ENCODE assay signal across 8 cellular contexts in the genomic region with DNA sequence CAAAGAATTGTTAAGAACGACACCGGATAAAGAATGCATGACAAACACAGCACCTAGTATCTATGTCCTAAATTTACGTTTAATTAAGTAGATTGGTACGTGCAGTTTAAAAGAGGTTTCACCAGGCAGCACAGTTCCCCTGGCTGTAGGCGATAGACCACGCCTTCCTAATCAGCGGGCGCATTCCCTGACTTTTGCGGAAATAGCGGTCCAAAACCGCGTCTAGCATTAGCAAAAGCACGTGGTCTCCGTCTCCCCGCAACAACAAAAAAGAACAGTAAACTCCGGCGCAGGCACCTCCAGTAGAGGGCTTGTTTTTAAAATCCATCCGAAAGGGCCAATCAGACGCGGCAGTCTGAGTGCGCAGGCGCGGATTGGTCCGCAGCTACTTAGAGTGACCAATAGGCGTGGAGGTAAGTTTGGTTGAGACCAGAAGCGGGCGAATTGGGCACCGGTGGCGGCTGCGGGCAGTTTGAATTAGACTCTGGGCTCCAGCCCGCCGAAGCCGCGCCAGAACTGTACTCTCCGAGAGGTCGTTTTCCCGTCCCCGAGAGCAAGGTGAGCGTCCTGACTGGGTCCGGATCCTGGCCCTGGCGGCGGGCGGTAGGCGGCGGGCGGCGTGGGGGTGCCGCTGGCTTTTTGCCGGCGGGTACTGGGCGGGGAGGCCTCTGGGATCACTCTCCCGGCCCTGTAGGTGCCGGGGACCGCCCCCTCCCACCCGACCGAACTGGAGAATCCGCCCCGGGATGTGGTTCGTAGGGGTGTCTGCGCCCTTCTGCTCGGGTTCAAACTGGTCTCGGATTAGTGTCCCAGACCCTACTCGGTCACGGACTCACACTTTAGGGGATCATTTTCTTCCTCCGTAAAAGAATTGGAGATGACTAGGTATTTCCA. TPM values are rescaled to one million over a fixed set of nuclear protein-coding genes. Genes with fewer than 3 reads are reported as not detected.
DNase-seq lines count a peak whose midpoint lies in the region; ATAC-seq, FAIRE-seq and TF ChIP-seq lines count a peak whose summit lies in the region.

A gene with protein sequence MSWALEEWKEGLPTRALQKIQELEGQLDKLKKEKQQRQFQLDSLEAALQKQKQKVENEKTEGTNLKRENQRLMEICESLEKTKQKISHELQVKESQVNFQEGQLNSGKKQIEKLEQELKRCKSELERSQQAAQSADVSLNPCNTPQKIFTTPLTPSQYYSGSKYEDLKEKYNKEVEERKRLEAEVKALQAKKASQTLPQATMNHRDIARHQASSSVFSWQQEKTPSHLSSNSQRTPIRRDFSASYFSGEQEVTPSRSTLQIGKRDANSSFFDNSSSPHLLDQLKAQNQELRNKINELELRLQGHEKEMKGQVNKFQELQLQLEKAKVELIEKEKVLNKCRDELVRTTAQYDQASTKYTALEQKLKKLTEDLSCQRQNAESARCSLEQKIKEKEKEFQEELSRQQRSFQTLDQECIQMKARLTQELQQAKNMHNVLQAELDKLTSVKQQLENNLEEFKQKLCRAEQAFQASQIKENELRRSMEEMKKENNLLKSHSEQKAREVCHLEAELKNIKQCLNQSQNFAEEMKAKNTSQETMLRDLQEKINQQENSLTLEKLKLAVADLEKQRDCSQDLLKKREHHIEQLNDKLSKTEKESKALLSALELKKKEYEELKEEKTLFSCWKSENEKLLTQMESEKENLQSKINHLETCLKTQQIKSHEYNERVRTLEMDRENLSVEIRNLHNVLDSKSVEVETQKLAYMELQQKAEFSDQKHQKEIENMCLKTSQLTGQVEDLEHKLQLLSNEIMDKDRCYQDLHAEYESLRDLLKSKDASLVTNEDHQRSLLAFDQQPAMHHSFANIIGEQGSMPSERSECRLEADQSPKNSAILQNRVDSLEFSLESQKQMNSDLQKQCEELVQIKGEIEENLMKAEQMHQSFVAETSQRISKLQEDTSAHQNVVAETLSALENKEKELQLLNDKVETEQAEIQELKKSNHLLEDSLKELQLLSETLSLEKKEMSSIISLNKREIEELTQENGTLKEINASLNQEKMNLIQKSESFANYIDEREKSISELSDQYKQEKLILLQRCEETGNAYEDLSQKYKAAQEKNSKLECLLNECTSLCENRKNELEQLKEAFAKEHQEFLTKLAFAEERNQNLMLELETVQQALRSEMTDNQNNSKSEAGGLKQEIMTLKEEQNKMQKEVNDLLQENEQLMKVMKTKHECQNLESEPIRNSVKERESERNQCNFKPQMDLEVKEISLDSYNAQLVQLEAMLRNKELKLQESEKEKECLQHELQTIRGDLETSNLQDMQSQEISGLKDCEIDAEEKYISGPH (N-terminal part only) (plus strand): TSS at position 432 of the 894 bp plus-strand sequence. CDS start 10,560 bp downstream, outside the sequence.

- peak within 1 kb of the TSS; percentile 97 for H3K27ac Mint-ChIP-seq in activated T-cell treated with anti-CD3 and anti-CD28 coated beads, Interleukin-2, amount 50 U/mL, for 72 hours
- peak within 1 kb of the TSS; percentile 52 to 98 (median 87) for H3K27ac Mint-ChIP-seq in naive thymus-derived CD4-positive, alpha-beta T cell
- peak within 1 kb of the TSS; percentile 79 for H3K27ac Mint-ChIP-seq in stimulated activated naive B cell treated with anti-CD40 and anti-IgM and Interleukin-4, amounts not matched to agents 10 μg/mL and 1 μg/mL and 100 μg/mL, for 72 hours

- no peaks in the 10 kb centered on the region for H4K20me1 ChIP-seq in DOHH2 (ENCODE audit: control insufficient read depth, insufficient read depth, low read depth, low read length)

- H3K27ac ChIP-seq in DOHH2 (ENCODE audit: low read depth, low read length) = peak within 1 kb of the TSS; percentile 73
- peak within 1 kb of the TSS; percentile 93 for H3K27ac ChIP-seq in KOPT-K1 (ENCODE audit: low read depth, low read length, poor library complexity, severe bottlenecking)
- H3K27ac ChIP-seq in naive thymus-derived CD4-positive, alpha-beta T cell (ENCODE audit: low read depth, low read length) = peak within 1 kb of the TSS; percentile 48

- H3F3A ChIP-seq in DOHH2 (ENCODE audit: control insufficient read depth, insufficient read depth) = no peaks in the 10 kb centered on the region

- peak; percentile 96 for FAIRE-seq in RCC 7860 (lab: Jason Lieb, UNC)

- POLR2A ChIA-PET in naive thymus-derived CD4-positive, alpha-beta T cell (lab: Charles Lee) = interaction anchor here (1.2 to 1.4 kb wide), 2 partner anchors 37 to 38 kb away, joined by 5 read pairs; no protein-coding TSS in a partner anchor

- TF ChIP-seq CTCF in DOHH2 (IDR thresholded peaks at IDR 0.05; ENCODE audit: low read depth, low read length, poor library complexity, severe bottlenecking) = no peak

- peaks cover 30% of the 10 kb centered on the region for H3K4me1 Mint-ChIP-seq in activated T-cell treated with anti-CD3 and anti-CD28 coated beads, Interleukin-2, amount 50 U/mL, for 72 hours (ENCODE audit: low read depth)
- peaks cover 6 to 29% (median 24%) of the 10 kb centered on the region in 7 donors for H3K4me1 Mint-ChIP-seq in naive thymus-derived CD4-positive, alpha-beta T cell
- H3K4me1 Mint-ChIP-seq in stimulated activated naive B cell treated with anti-CD40 and anti-IgM and Interleukin-4, amounts not matched to agents 10 μg/mL and 1 μg/mL and 100 μg/mL, for 72 hours = peaks cover 5 to 10% of the 10 kb centered on the region in 2 donors

- H3K4me1 ChIP-seq in DOHH2 (ENCODE audit: control insufficient read depth, low read length) = peaks cover 19% of the 10 kb centered on the region
- H3K4me1 ChIP-seq in naive thymus-derived CD4-positive, alpha-beta T cell (ENCODE audit: control insufficient read depth in 2 of 2, insufficient read depth in 2 of 2, low read length in 2 of 2) = peaks cover 0 to 6% of the 10 kb centered on the region in 2 donors

- H3K36me3 ChIP-seq in DOHH2 (ENCODE audit: control insufficient read depth, low read length) (peaks cover 41% of the 10 kb centered on the region), KOPT-K1 (ENCODE audit: insufficient read depth, low read length) (peaks cover 7% of the 10 kb centered on the region)
- H3K36me3 ChIP-seq in naive thymus-derived CD4-positive, alpha-beta T cell (ENCODE audit: control insufficient read depth in 2 of 3, insufficient read depth in 3 of 3, low read length in 3 of 3) = peaks cover 0 to 5% (median 0%) of the 10 kb centered on the region in 3 experiments

- ATAC-seq in GM21786 (IDR thresholded peaks at IDR 0.05; ENCODE audit: unreplicated experiment) = peak; percentile 100
- peak; percentile 98 for ATAC-seq in activated T-cell treated with anti-CD3 and anti-CD28 coated beads, Interleukin-2, amount 50 U/mL, for 72 hours (replicated peaks in 1 of 2)
- peak; percentile 99 for ATAC-seq in naive thymus-derived CD4-positive, alpha-beta T cell
- peak; percentile 98 for ATAC-seq in stimulated activated naive B cell treated with anti-CD40 and anti-IgM and Interleukin-4, amounts not matched to agents 10 μg/mL and 1 μg/mL and 100 μg/mL, for 72 hours (replicated peaks)

- intact Hi-C loops in naive thymus-derived CD4-positive, alpha-beta T cell (cut with micrococcal nuclease) = loop anchor here (1.0 to 5.0 kb wide), 7 partner anchors 26 to 963 kb away; a partner anchor contains a TSS

- peak within 1 kb of the TSS; percentile 87 for H3K4me2 ChIP-seq in DOHH2 (ENCODE audit: low read length)

- CTCF ChIA-PET in naive thymus-derived CD4-positive, alpha-beta T cell (lab: Charles Lee) = interaction anchor here (0.7 to 1.0 kb wide), 3 partner anchors 14 to 1004 kb away, joined by 3 to 4 read pairs (median 3); no protein-coding TSS in a partner anchor

- peak within 1 kb of the TSS; percentile 88 to 98 for H3K4me3 Mint-ChIP-seq in activated T-cell treated with anti-CD3 and anti-CD28 coated beads, Interleukin-2, amount 50 U/mL, for 72 hours
- H3K4me3 Mint-ChIP-seq in naive thymus-derived CD4-positive, alpha-beta T cell = peak within 1 kb of the TSS; percentile 86 to 97 (median 92)
- peak within 1 kb of the TSS; percentile 94 to 95 for H3K4me3 Mint-ChIP-seq in stimulated activated naive B cell treated with anti-CD40 and anti-IgM and Interleukin-4, amounts not matched to agents 10 μg/mL and 1 μg/mL and 100 μg/mL, for 72 hours

- no peaks in the 10 kb centered on the region for H3K9me3 ChIP-seq in DOHH2 (ENCODE audit: control insufficient read depth, insufficient read depth, low read length)
- H3K9me3 ChIP-seq in KOPT-K1 (ENCODE audit: insufficient read depth, low read length, poor library complexity, severe bottlenecking) = no peaks in the 10 kb centered on the region
- no peaks in the 10 kb centered on the region for H3K9me3 ChIP-seq in naive thymus-derived CD4-positive, alpha-beta T cell (ENCODE audit: control insufficient read depth in 2 of 3, low read length in 3 of 3)

- H3K79me2 ChIP-seq in DOHH2 (ENCODE audit: control insufficient read depth, low read length) = peaks cover 50% of the 10 kb centered on the region

- DNase-seq in RCC 7860 (ENCODE audit: low spot score) (peak; percentile 99), fibroblast of gingiva (ENCODE audit: low read depth) (peak; percentile 99)
- DNase-seq in activated T-cell treated with anti-CD3 and anti-CD28 coated beads, Interleukin-2, amount 50 U/mL, for 72 hours = peak; percentile 91 to 93
- DNase-seq in naive thymus-derived CD4-positive, alpha-beta T cell = peak; percentile 79 to 96 (median 94)
- DNase-seq in stimulated activated naive B cell treated with anti-CD40 and anti-IgM and Interleukin-4, amounts not matched to agents 10 μg/mL and 1 μg/mL and 100 μg/mL, for 72 hours = peak; percentile 93

- H3K27me3 Mint-ChIP-seq in activated T-cell treated with anti-CD3 and anti-CD28 coated beads, Interleukin-2, amount 50 U/mL, for 72 hours (ENCODE audit: low read depth) = no peaks in the 10 kb centered on the region
- peaks cover 0 to 2% (median 0%) of the 10 kb centered on the region in 5 donors for H3K27me3 Mint-ChIP-seq in naive thymus-derived CD4-positive, alpha-beta T cell
- H3K27me3 Mint-ChIP-seq in stimulated activated naive B cell treated with anti-CD40 and anti-IgM and Interleukin-4, amounts not matched to agents 10 μg/mL and 1 μg/mL and 100 μg/mL, for 72 hours = no peaks in the 10 kb centered on the region

- no peaks in the 10 kb centered on the region for H3K9me2 ChIP-seq in DOHH2 (replicated peaks; ENCODE audit: control insufficient read depth, low read length)

- peaks cover 3% of the 10 kb centered on the region in 2 donors for H3K36me3 Mint-ChIP-seq in activated T-cell treated with anti-CD3 and anti-CD28 coated beads, Interleukin-2, amount 50 U/mL, for 72 hours (ENCODE audit: insufficient read depth in 2 of 2)
- H3K36me3 Mint-ChIP-seq in naive thymus-derived CD4-positive, alpha-beta T cell = peaks cover 0 to 4% (median 0%) of the 10 kb centered on the region in 5 donors
- H3K36me3 Mint-ChIP-seq in stimulated activated naive B cell treated with anti-CD40 and anti-IgM and Interleukin-4, amounts not matched to agents 10 μg/mL and 1 μg/mL and 100 μg/mL, for 72 hours = peaks cover 0 to 6% of the 10 kb centered on the region in 2 donors

- no peaks in the 10 kb centered on the region for H3K27me3 ChIP-seq in DOHH2 (ENCODE audit: control insufficient read depth, low read length)
- H3K27me3 ChIP-seq in naive thymus-derived CD4-positive, alpha-beta T cell (ENCODE audit: control insufficient read depth in 2 of 2, insufficient read depth in 2 of 2, low read length in 2 of 2) = no peaks in the 10 kb centered on the region

- H3K4me3 ChIP-seq in DOHH2 (ENCODE audit: low read length) = peak within 1 kb of the TSS; percentile 95
- peak within 1 kb of the TSS; percentile 60 for H3K4me3 ChIP-seq in naive thymus-derived CD4-positive, alpha-beta T cell (ENCODE audit: low read length)

- H3K9me3 Mint-ChIP-seq in activated T-cell treated with anti-CD3 and anti-CD28 coated beads, Interleukin-2, amount 50 U/mL, for 72 hours = no peaks in the 10 kb centered on the region
- peaks cover 0 to 4% (median 0%) of the 10 kb centered on the region in 11 donors for H3K9me3 Mint-ChIP-seq in naive thymus-derived CD4-positive, alpha-beta T cell
- H3K9me3 Mint-ChIP-seq in stimulated activated naive B cell treated with anti-CD40 and anti-IgM and Interleukin-4, amounts not matched to agents 10 μg/mL and 1 μg/mL and 100 μg/mL, for 72 hours = peaks cover 0 to 2% of the 10 kb centered on the region in 2 donors

RNA-seq across cellular contexts. Expression of the gene that starts here (rescaled TPM):
- 10 to 100 TPM; 87.2 to 96.3 TPM for total RNA-seq in activated T-cell treated with anti-CD3 and anti-CD28 coated beads, Interleukin-2, amount 50 U/mL, for 72 hours
- total RNA-seq in naive thymus-derived CD4-positive, alpha-beta T cell = 10 to 100 TPM in 1 of 5 experiments, 1 to 10 TPM in 4; 2.1 to 79.9 (median 4.1) TPM
- 1 to 10 TPM in 1 of 2 donors, under 1 TPM in 1; 0.83 to 2.3 TPM for polyA plus RNA-seq in naive thymus-derived CD4-positive, alpha-beta T cell

Comparison
In these comparisons a context has a peak if more than half of its experiments do, and no peak if none do; other contexts are left out.
1. Peak in every context shown above with its lines: DNase-seq, ATAC-seq, H3K4me3 ChIP-seq and H3K27ac ChIP-seq.